Comparison of ENCODE assay signal across 8 cellular contexts in the genomic region with DNA sequence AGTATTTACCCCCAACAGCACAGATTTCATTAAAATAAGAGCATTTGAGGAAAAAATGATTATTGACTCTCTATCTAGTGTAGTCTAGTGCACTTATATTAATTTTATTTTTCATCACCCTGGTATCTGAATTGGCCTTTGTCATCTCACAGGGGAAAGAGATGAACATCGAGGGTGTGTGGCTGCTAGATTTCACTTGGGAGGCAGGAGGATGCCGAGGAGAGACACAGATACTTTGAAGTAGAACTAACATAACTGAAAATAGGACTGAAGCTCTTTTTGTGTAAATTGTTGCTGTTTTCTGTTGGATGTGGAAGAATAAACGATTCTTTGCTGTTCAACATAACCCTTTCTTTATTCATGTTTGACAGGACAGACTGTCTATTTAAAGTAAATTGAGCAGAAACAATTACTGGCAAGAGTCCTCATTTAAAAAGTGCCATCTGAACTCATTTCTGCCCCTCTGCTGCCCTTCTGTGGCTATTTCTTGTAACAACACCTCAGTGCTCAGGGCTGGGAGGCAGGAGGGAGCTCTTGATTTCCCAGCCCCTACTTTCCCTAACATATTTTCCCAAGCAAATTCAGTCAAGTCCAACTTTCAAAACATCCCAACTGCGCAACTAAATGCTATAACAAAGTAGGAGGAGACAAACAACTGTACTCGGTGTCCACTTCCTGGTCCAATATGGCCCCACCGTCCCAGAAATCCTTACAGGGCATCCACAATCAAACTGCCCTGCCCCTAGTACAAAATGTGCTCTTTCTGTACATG. TPM values are rescaled to one million over a fixed set of nuclear protein-coding genes. Genes with fewer than 3 reads are reported as not detected.
A peak's percentile ranks its signal among the peaks of the same experiment; 100 is the strongest.
DNase-seq lines count a peak whose midpoint lies in the region; ATAC-seq and TF ChIP-seq lines count a peak whose summit lies in the region.

No MANE protein-coding gene starts in this region.

- CTCF ChIA-PET in activated CD8-positive, alpha-beta T cell treated with anti-CD3 and anti-CD28 coated beads, Interleukin-2, amount 10 ng/mL, durations not matched to agents 7 days and 5 days (lab: Charles Lee): interaction anchor here (0.7 to 2.1 kb wide), 7 partner anchors 9 to 894 kb away, joined by 3 to 10 read pairs (median 3); no protein-coding TSS in a partner anchor

- no peaks in the 10 kb centered on the region for H3K27me3 ChIP-seq in ovary

- intact Hi-C loops in ovary (cut with DNase I): loop anchor here in 3 of 4 donors (5.0 to 10.0 kb wide), 4 partner anchors 627 to 680 kb away; a partner anchor contains a TSS

- H3K4me1 ChIP-seq in ovary (ENCODE audit: insufficient read depth): no peaks in the 10 kb centered on the region

- no peak overlapping the region for H3K4me3 ChIP-seq in ovary

- POLR2A ChIA-PET in activated CD8-positive, alpha-beta T cell treated with anti-CD3 and anti-CD28 coated beads, Interleukin-2, amount 10 ng/mL, durations not matched to agents 7 days and 5 days (lab: Charles Lee): no interaction called here

- H3K27ac ChIP-seq in ovary: peak overlapping the region in 1 of 2 donors; percentile 4

- WGBS in ovary, 3 donors: 6 to 9% (median 7%) methylated on average over 6 of the region's 6 CpGs

- no peak overlapping the region for H3K4me3 Mint-ChIP-seq in activated CD8-positive, alpha-beta T cell treated with anti-CD3 and anti-CD28 coated beads, Interleukin-2, amount 10 ng/mL, durations not matched to agents 7 days and 5 days

- no peak overlapping the region for H3K27ac Mint-ChIP-seq in activated CD8-positive, alpha-beta T cell treated with anti-CD3 and anti-CD28 coated beads, Interleukin-2, amount 10 ng/mL, durations not matched to agents 7 days and 5 days

- TF ChIP-seq POLR2A in ovary (IDR thresholded peaks at IDR 0.05): no peak

- no peaks in the 10 kb centered on the region for H3K9me3 ChIP-seq in ovary

- TF ChIP-seq EP300 in ovary (IDR thresholded peaks at IDR 0.05): no peak

- H3K36me3 ChIP-seq in ovary: no peaks in the 10 kb centered on the region

- H3K27me3 Mint-ChIP-seq in activated CD8-positive, alpha-beta T cell treated with anti-CD3 and anti-CD28 coated beads, Interleukin-2, amount 10 ng/mL, durations not matched to agents 7 days and 5 days (ENCODE audit: low read depth): no peaks in the 10 kb centered on the region

- peaks cover 9% of the 10 kb centered on the region for H3K9me3 Mint-ChIP-seq in activated CD8-positive, alpha-beta T cell treated with anti-CD3 and anti-CD28 coated beads, Interleukin-2, amount 10 ng/mL, durations not matched to agents 7 days and 5 days (ENCODE audit: insufficient read depth)

- H3K4me1 Mint-ChIP-seq in activated CD8-positive, alpha-beta T cell treated with anti-CD3 and anti-CD28 coated beads, Interleukin-2, amount 10 ng/mL, durations not matched to agents 7 days and 5 days (ENCODE audit: low read depth): peaks cover 2% of the 10 kb centered on the region

- ATAC-seq in HG02610 (IDR thresholded peaks at IDR 0.05; ENCODE audit: unreplicated experiment) (peak; percentile 46), GM19328 (IDR thresholded peaks at IDR 0.05; ENCODE audit: unreplicated experiment) (no peak), GM19324 (IDR thresholded peaks at IDR 0.05; ENCODE audit: low FRiP score, unreplicated experiment) (no peak)
- ATAC-seq in activated CD8-positive, alpha-beta T cell treated with anti-CD3 and anti-CD28 coated beads, Interleukin-2, amount 10 ng/mL, durations not matched to agents 7 days and 5 days: no peak

- H3K36me3 Mint-ChIP-seq in activated CD8-positive, alpha-beta T cell treated with anti-CD3 and anti-CD28 coated beads, Interleukin-2, amount 10 ng/mL, durations not matched to agents 7 days and 5 days (ENCODE audit: low read depth): no peaks in the 10 kb centered on the region

- peak; percentile 82 for DNase-seq in ELF-1 (ENCODE audit: low read depth, low spot score)
- peak; percentile 58 for DNase-seq in NCI-H2227 (lab: John Stamatoyannopoulos, UW; ENCODE audit: unreplicated experiment)
- peak; percentile 47 for DNase-seq in activated CD8-positive, alpha-beta T cell treated with anti-CD3 and anti-CD28 coated beads, Interleukin-2, amount 10 ng/mL, durations not matched to agents 7 days and 5 days
- peak; percentile 90 for DNase-seq in globus pallidus (ENCODE audit: low spot score)
- peak; percentile 68 to 82 (median 71) for DNase-seq in ovary

- peak; percentile 76 to 93 (median 85) for TF ChIP-seq CTCF in ovary (IDR thresholded peaks at IDR 0.05)

RNA-seq across cellular contexts. Expression of a gene that starts 15.6 kb away (rescaled TPM):
- not detected for total RNA-seq in activated CD8-positive, alpha-beta T cell treated with anti-CD3 and anti-CD28 coated beads, Interleukin-2, amount 10 ng/mL, durations not matched to agents 7 days and 5 days
- not detected for total RNA-seq in ovary
- not detected for polyA plus RNA-seq in ovary
